9 cellular contexts compared by ENCODE assay signal in genomic region chr4:137532869-137533236, GRCh38. TPM values are rescaled to one million over a fixed set of nuclear protein-coding genes. Genes with fewer than 3 reads are reported as not detected.
DNase-seq lines count a peak whose midpoint lies in the region; ATAC-seq and TF ChIP-seq lines count a peak whose summit lies in the region.
"Had no signal": no experiment of that assay in that cellular context is flagged by ENCODE, and none has a peak within 500 bp of the region (broad histone marks: within the 10 kb centered on the region; RNA-seq: fewer than 3 reads in every experiment).

No MANE protein-coding gene starts in this region.

- no peaks in the 10 kb centered on the region for H3K36me3 ChIP-seq in smooth muscle cell (ENCODE audit: low read depth)

- H3F3A ChIP-seq in smooth muscle cell (ENCODE audit: low read depth), result peaks cover 14% of the 10 kb centered on the region

- H3K4me2 ChIP-seq in smooth muscle cell, result peak overlapping the region; percentile 90

- peaks cover 63% of the 10 kb centered on the region for H3K4me1 ChIP-seq in smooth muscle cell (ENCODE audit: low read depth)

- H3K27me3 ChIP-seq in smooth muscle cell (ENCODE audit: low read depth), result no peaks in the 10 kb centered on the region

- DNase-seq in Jurkat, Clone E6-1 (ENCODE audit: low read depth, low spot score), result no peak
- no peak for DNase-seq in fibroblast of pulmonary artery (ENCODE audit: low read depth)
- no peak for DNase-seq in smooth muscle cell (lab: John Stamatoyannopoulos, UW; ENCODE audit: unreplicated experiment)
- no peak for DNase-seq in stimulated activated CD4-positive, alpha-beta T cell treated with anti-CD3 and anti-CD28 coated beads, Interleukin-2, amount 100 ng/mL, for 48 hours
- DNase-seq in GM03348 (ENCODE audit: low spot score), result no peak
- DNase-seq in NAMALWA (ENCODE audit: low spot score), result no peak
- DNase-seq: NCI-H446 treated with DMSO at 0.1 percent for 48 hours had no signal

- peaks cover 22% of the 10 kb centered on the region for H4K20me1 ChIP-seq in smooth muscle cell (ENCODE audit: low read depth)

- H3K27ac ChIP-seq in smooth muscle cell (ENCODE audit: low read depth), result peak overlapping the region; percentile 81

- peak overlapping the region; percentile 89 for H2AFZ ChIP-seq in smooth muscle cell (ENCODE audit: low read depth)

- ATAC-seq in GM19035 (IDR thresholded peaks at IDR 0.05; ENCODE audit: unreplicated experiment) (peak; percentile 41), GM18520 (IDR thresholded peaks at IDR 0.05; ENCODE audit: unreplicated experiment) (no peak)

- H3K9ac ChIP-seq in smooth muscle cell (ENCODE audit: low read depth), result peak overlapping the region; percentile 57

- WGBS in smooth muscle cell (ENCODE audit: low lambda C conversion rate), result 5% methylated on average over 3 of the region's 3 CpGs

- TF ChIP-seq CTCF in fibroblast of pulmonary artery (IDR thresholded peaks at IDR 0.05; ENCODE audit: low read length, missing control alignments) (no peak), smooth muscle cell (IDR thresholded peaks at IDR 0.05; ENCODE audit: borderline replicate concordance, insufficient read depth, poor library complexity, severe bottlenecking) (no peak)

- H3K4me3 ChIP-seq in Jurkat, Clone E6-1 (ENCODE audit: low read length), result peak overlapping the region; percentile 8; the same call in 1 of the 2 replicates
- H3K4me3 ChIP-seq in fibroblast of pulmonary artery (replicated peaks; ENCODE audit: low read depth, low read length) (peak overlapping the region; percentile 62), smooth muscle cell (peak overlapping the region; percentile 67)

- H3K9me3 ChIP-seq in smooth muscle cell (replicated peaks; ENCODE audit: low read depth), result no peaks in the 10 kb centered on the region

- H3K79me2 ChIP-seq in smooth muscle cell (ENCODE audit: low read depth), result peaks cover 34% of the 10 kb centered on the region

RNA-seq across cellular contexts. Expression of gene PCDH18, which starts 0.6 kb away (rescaled TPM):
- polyA plus RNA-seq in Jurkat, Clone E6-1 (2012; ENCODE audit: insufficient read depth, insufficient read length), result 0.85 TPM
- 51.3 and 58.8 TPM in 2 replicates for total RNA-seq in smooth muscle cell
- 13.4 and 24.5 TPM in 2 replicates for polyA plus RNA-seq in smooth muscle cell

Comparison
In these comparisons a context has a peak if more than half of its experiments do, and no peak if none do; other contexts are left out.
1. H3K4me3 ChIP-seq: peak in every context shown above with its lines; median percentile 67 in smooth muscle cell; 62 in fibroblast of pulmonary artery; 8 in Jurkat, Clone E6-1.